In genomic region chr1:83705091-83705490, GRCh38 we compare ENCODE assay signal across 20 cellular contexts.
A peak's percentile ranks its signal among the peaks of the same experiment; 100 is the strongest.
DNase-seq lines count a peak whose midpoint lies in the region; ATAC-seq and TF ChIP-seq lines count a peak whose summit lies in the region.
"Had no signal": no experiment of that assay in that cellular context is flagged by ENCODE, and none has a peak within 500 bp of the region (broad histone marks: within the 10 kb centered on the region; RNA-seq: fewer than 3 reads in every experiment).

No MANE protein-coding gene starts in this region.

- H3K36me3 ChIP-seq in neuronal stem cell (replicated peaks in 1 of 2; ENCODE audit: control insufficient read depth in 2 of 2, insufficient read depth in 2 of 2, low read length in 2 of 2) (no peaks in the 10 kb centered on the region), H7 (replicated peaks; ENCODE audit: control insufficient read depth, insufficient read depth, low read length) (no peaks in the 10 kb centered on the region)

- H2BK120ac ChIP-seq in H9 (ENCODE audit: low read depth, low read length, poor library complexity, severe bottlenecking) (no peak overlapping the region), neuronal stem cell (ENCODE audit: low read depth, low read length) (no peak overlapping the region)

- no peak overlapping the region for H2AK5ac ChIP-seq in H9 (ENCODE audit: insufficient read length, low read length)
- no peak overlapping the region for H2AK5ac ChIP-seq in neuronal stem cell (ENCODE audit: low read depth, low read length)

- H3K9me3 ChIP-seq in H9 (ENCODE audit: control insufficient read depth, low read depth, low read length) = no peaks in the 10 kb centered on the region
- peaks cover 0 to 3% of the 10 kb centered on the region in 2 donors for H3K9me3 ChIP-seq in neuronal stem cell (replicated peaks in 1 of 2; ENCODE audit: control insufficient read depth in 2 of 2, insufficient read depth in 1 of 2, low read depth in 1 of 2, low read length in 2 of 2)
- H3K9me3 ChIP-seq: A549 had no signal

- no peak overlapping the region for H3K23ac ChIP-seq in H9 (ENCODE audit: insufficient read length, low read depth, low read length)
- no peak overlapping the region for H3K23ac ChIP-seq in neuronal stem cell (ENCODE audit: low read depth, low read length, poor library complexity)

- H2BK15ac ChIP-seq in H9 (ENCODE audit: low read depth, low read length) = no peak overlapping the region
- no peak overlapping the region for H2BK15ac ChIP-seq in neuronal stem cell (ENCODE audit: low read length)

- no peaks in the 10 kb centered on the region for H4K20me1 ChIP-seq in H9 (ENCODE audit: control insufficient read depth, insufficient read depth, insufficient read length)

- no peak overlapping the region for H2AFZ ChIP-seq in H9 (ENCODE audit: low read length)
- peak overlapping the region; percentile 27 for H2AFZ ChIP-seq in neuronal stem cell (ENCODE audit: low read length)

- WGBS in H9 (ENCODE audit: extremely low coverage, insufficient read length, low lambda C conversion rate) = no CpG with 5 or more reads among the region's 1 CpG
- WGBS in neuronal stem cell (ENCODE audit: extremely low coverage in 2 of 2, insufficient read length in 2 of 2, insufficient replicate concordance in 1 of 2), 2 donors = no CpG with 5 or more reads among the region's 1 CpG

- H3K4me3 Mint-ChIP-seq in H9 = no peak overlapping the region
- H3K4me3 Mint-ChIP-seq: CD4-positive, CD25-positive, alpha-beta regulatory T cell had no signal

- H3K23me2 ChIP-seq in H9 (ENCODE audit: insufficient read length, low read depth, low read length, poor library complexity, severe bottlenecking) = no peaks in the 10 kb centered on the region

- DNase-seq in AG10803 (ENCODE audit: low read depth) = peak; percentile 42
- no peak for DNase-seq in H9
- DNase-seq in fibroblast of gingiva (ENCODE audit: low read depth) = peak; percentile 48
- DNase-seq in neuronal stem cell (ENCODE audit: low spot score) = no peak
- DNase-seq in NCI-H510A treated with DMSO at 0.1 percent for 48 hours (lab: John Stamatoyannopoulos, UW) = no peak
- no peak for DNase-seq in H7
- DNase-seq: CD4-positive, CD25-positive, alpha-beta regulatory T cell; DMS79; GOT3; IMR-90; NCI-H1417 treated with DMSO at 0.1 percent for 48 hours; NCI-H187 treated with DMSO at 0.1 percent for 48 hours; NCI-H2107; NCI-H446 treated with DMSO at 0.1 percent for 48 hours; NCI-H69; SHP77 treated with DMSO at 0.1 percent for 48 hours had no signal

- H3K4ac ChIP-seq in H9 (ENCODE audit: low read depth, low read length) (no peak overlapping the region), neuronal stem cell (ENCODE audit: low read length) (no peak overlapping the region)

- H3K4me3 ChIP-seq in AG10803 (ENCODE audit: low read length) = no peak overlapping the region
- H3K4me3 ChIP-seq in neuronal stem cell (ENCODE audit: low read length in 2 of 2) = no peak overlapping the region
- no peak overlapping the region for H3K4me3 ChIP-seq in H7 (ENCODE audit: insufficient read depth, low read depth, low read length)
- H3K4me3 ChIP-seq: A549, SK-N-MC had no signal

- H2BK12ac ChIP-seq in H9 (ENCODE audit: insufficient read length, low read depth, low read length) (no peak overlapping the region), neuronal stem cell (ENCODE audit: low read length) (no peak overlapping the region)

- H4K5ac ChIP-seq in H9 (ENCODE audit: insufficient read length, low read depth, low read length) = no peak overlapping the region

- H3K18ac ChIP-seq in H9 (ENCODE audit: insufficient read length, low read depth, low read length) = no peak overlapping the region
- H3K18ac ChIP-seq in neuronal stem cell (ENCODE audit: low read length) = no peak overlapping the region

- H3K9ac ChIP-seq in H9 (ENCODE audit: extremely low read depth, insufficient read length, low read length) (no peak overlapping the region), neuronal stem cell (ENCODE audit: low read depth, low read length, poor library complexity) (no peak overlapping the region)

- H4K8ac ChIP-seq in H9 (replicated peaks; ENCODE audit: insufficient read length, low read depth, low read length) (no peak overlapping the region), neuronal stem cell (ENCODE audit: low read depth, low read length) (no peak overlapping the region)

- no peak for ATAC-seq in HG02884 (IDR thresholded peaks at IDR 0.05; ENCODE audit: unreplicated experiment)
- ATAC-seq: A549 had no signal

- no peaks in the 10 kb centered on the region for H3K27me3 Mint-ChIP-seq in H9 (ENCODE audit: low read depth)
- H3K27me3 Mint-ChIP-seq: CD4-positive, CD25-positive, alpha-beta regulatory T cell had no signal

- H2BK5ac ChIP-seq in H9 (ENCODE audit: insufficient read length, low read length) (no peak overlapping the region), neuronal stem cell (ENCODE audit: low read length) (no peak overlapping the region)

- H3K9me3 Mint-ChIP-seq in H9 = no peaks in the 10 kb centered on the region; a peak in 2 of 5 replicates

- H3K4me1 Mint-ChIP-seq in H9 = peaks cover 4 to 16% of the 10 kb centered on the region in 2 experiments; a peak in 3 of 4 replicates
- H3K4me1 Mint-ChIP-seq: CD4-positive, CD25-positive, alpha-beta regulatory T cell had no signal

- no peaks in the 10 kb centered on the region; a peak in 1 of 7 replicates for H3K36me3 Mint-ChIP-seq in H9 (ENCODE audit: insufficient read depth in 1 of 3, low read depth in 3 of 3)
- H3K36me3 Mint-ChIP-seq: CD4-positive, CD25-positive, alpha-beta regulatory T cell had no signal

- no peaks in the 10 kb centered on the region for H3K27me3 ChIP-seq in H9 (ENCODE audit: insufficient read depth, low read length)
- no peaks in the 10 kb centered on the region for H3K27me3 ChIP-seq in neuronal stem cell (ENCODE audit: control insufficient read depth in 3 of 3, insufficient read depth in 3 of 3, low read depth in 1 of 3, low read length in 3 of 3)
- H3K27me3 ChIP-seq in H7 (ENCODE audit: control insufficient read depth, insufficient read depth, low read length) = no peaks in the 10 kb centered on the region

- H3K27ac Mint-ChIP-seq in H9 = peak overlapping the region in 2 of 3 experiments; percentile 19 to 50; a peak in 2 of 7 replicates
- H3K27ac Mint-ChIP-seq: CD4-positive, CD25-positive, alpha-beta regulatory T cell had no signal

- H3K14ac ChIP-seq in H9 (ENCODE audit: insufficient read depth, low read length) = no peak overlapping the region
- H3K14ac ChIP-seq in neuronal stem cell (ENCODE audit: low read length) = no peak overlapping the region

- H2BK20ac ChIP-seq in H9 (ENCODE audit: low read depth, low read length, poor library complexity, severe bottlenecking) = no peak overlapping the region

- H3K4me1 ChIP-seq in H9 (ENCODE audit: insufficient read depth, low read length) (no peaks in the 10 kb centered on the region), neuronal stem cell (ENCODE audit: control insufficient read depth in 2 of 2, insufficient read depth in 1 of 2, low read depth in 1 of 2, low read length in 2 of 2) (peaks cover 0 to 6% of the 10 kb centered on the region in 2 donors)
- H3K4me1 ChIP-seq: A549 had no signal

- H3K56ac ChIP-seq in H9 (ENCODE audit: insufficient read length, low read depth, low read length) = no peak overlapping the region

- H4K91ac ChIP-seq in H9 (ENCODE audit: insufficient read length, low read depth, low read length) (no peak overlapping the region), neuronal stem cell (ENCODE audit: low read depth, low read length, poor library complexity) (no peak overlapping the region)

- TF ChIP-seq CTCF in AG10803 (conservative IDR thresholded peaks at IDR 0.05; ENCODE audit: low read length) (no peak), H9 (conservative IDR thresholded peaks at IDR 0.05) (no peak)

- H3K4me2 ChIP-seq in H9 (ENCODE audit: insufficient read depth, insufficient read length, low read length) (no peak overlapping the region), neuronal stem cell (ENCODE audit: insufficient read depth, low read length, poor library complexity, severe bottlenecking) (no peak overlapping the region)
- H3K4me2 ChIP-seq: A549 had no signal

- H3K27ac ChIP-seq in H9 (ENCODE audit: insufficient read length, low read depth, low read length) (no peak overlapping the region), neuronal stem cell (replicated peaks; ENCODE audit: low read length) (no peak overlapping the region)
- H3K27ac ChIP-seq: A549, RWPE1, SK-N-MC had no signal

- H3K79me2 ChIP-seq in H9 (ENCODE audit: insufficient read depth, low read length) = no peaks in the 10 kb centered on the region

- H3T11ph ChIP-seq in H9 (ENCODE audit: low read length) = no peak overlapping the region

- H3K79me1 ChIP-seq in H9 (ENCODE audit: insufficient read depth, low read depth, low read length, poor library complexity, severe bottlenecking) = no peaks in the 10 kb centered on the region
- H3K79me1 ChIP-seq in neuronal stem cell (ENCODE audit: low read depth, low read length) = no peaks in the 10 kb centered on the region

Comparison
In these comparisons a context has a peak if more than half of its experiments do, and no peak if none do; other contexts are left out.
1. DNase-seq: peak in AG10803 (single experiment) and fibroblast of gingiva (single experiment); none in H9 (single experiment), neuronal stem cell (single experiment), NCI-H510A treated with DMSO at 0.1 percent for 48 hours (single experiment) and H7 (single experiment).